ENCODE assay signal across 9 cellular contexts in the genomic region with DNA sequence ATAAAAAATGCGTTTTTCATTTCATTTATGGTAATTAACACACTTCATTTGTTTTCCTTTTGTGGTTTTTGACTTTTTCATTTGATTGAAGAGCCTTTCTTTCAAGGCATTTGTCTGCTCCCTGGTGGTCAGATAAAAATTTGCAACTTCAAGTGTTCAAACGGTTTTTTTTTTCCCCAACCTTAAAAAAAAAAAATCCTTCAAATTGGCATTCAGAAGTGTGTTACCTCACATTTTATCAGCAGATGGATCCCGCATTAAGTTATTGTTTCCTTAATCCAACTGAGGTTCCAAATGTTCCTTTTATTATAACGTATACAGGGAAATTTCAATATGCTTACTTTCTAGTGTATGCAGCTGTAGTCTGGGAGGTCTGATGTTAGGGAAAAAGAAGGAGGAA. TPM values are rescaled to one million over a fixed set of nuclear protein-coding genes. Genes with fewer than 3 reads are reported as not detected.
A peak's percentile ranks its signal among the peaks of the same experiment; 100 is the strongest.
DNase-seq lines count a peak whose midpoint lies in the region; ATAC-seq and TF ChIP-seq lines count a peak whose summit lies in the region.
"Had no signal": no experiment of that assay in that cellular context is flagged by ENCODE, and none has a peak within 500 bp of the region (broad histone marks: within the 10 kb centered on the region; RNA-seq: fewer than 3 reads in every experiment).

No MANE protein-coding gene starts in this region.

- WGBS in psoas muscle, 3 donors: 1 to 7% (median 4%) methylated on average over 4 of the region's 4 CpGs

- peak; percentile 28 for DNase-seq in DMS114 treated with DMSO at 0.1 percent for 48 hours (lab: John Stamatoyannopoulos, UW; ENCODE audit: unreplicated experiment)
- DNase-seq in HFFc6: peak; percentile 27
- peak; percentile 32 for DNase-seq in NCI-H82 treated with DMSO at 0.1 percent for 48 hours (lab: John Stamatoyannopoulos, UW; ENCODE audit: unreplicated experiment)
- peak; percentile 34 for DNase-seq in endothelial cell (ENCODE audit: low spot score)
- DNase-seq in psoas muscle: no peak

- intact Hi-C loops in psoas muscle (cut with DNase I): loop anchor here (2.0 to 5.0 kb wide), 3 partner anchors 52 to 353 kb away; no protein-coding TSS in a partner anchor

- H3K9me3 Mint-ChIP-seq in HFFc6: no peaks in the 10 kb centered on the region
- no peaks in the 10 kb centered on the region for H3K9me3 Mint-ChIP-seq in endothelial cell (ENCODE audit: unreplicated experiment)

- peaks cover 3% of the 10 kb centered on the region for H3K4me1 ChIP-seq in psoas muscle

- peak overlapping the region; percentile 42 for H3K27ac Mint-ChIP-seq in HFFc6
- H3K27ac Mint-ChIP-seq in endothelial cell (ENCODE audit: unreplicated experiment): no peak overlapping the region

- ATAC-seq in psoas muscle: peak in 1 of 4 donors; percentile 69
- no peak for ATAC-seq in HG03045 (IDR thresholded peaks at IDR 0.05; ENCODE audit: unreplicated experiment)
- no peak for ATAC-seq in GM21786 (IDR thresholded peaks at IDR 0.05; ENCODE audit: unreplicated experiment)
- ATAC-seq in GM19324 (IDR thresholded peaks at IDR 0.05; ENCODE audit: low FRiP score, unreplicated experiment): no peak

- no peaks in the 10 kb centered on the region for H3K36me3 ChIP-seq in psoas muscle (ENCODE audit: insufficient read depth in 1 of 2, low read depth in 1 of 2)
- H3K36me3 ChIP-seq: neutrophil had no signal

- peaks cover 1% of the 10 kb centered on the region; the same call in 1 of the 2 replicates for H3K27me3 Mint-ChIP-seq in HFFc6 (ENCODE audit: insufficient read depth)
- H3K27me3 Mint-ChIP-seq in endothelial cell (ENCODE audit: unreplicated experiment): no peaks in the 10 kb centered on the region

- peaks cover 40% of the 10 kb centered on the region for H3K4me1 Mint-ChIP-seq in HFFc6 (ENCODE audit: low read depth)
- no peaks in the 10 kb centered on the region for H3K4me1 Mint-ChIP-seq in endothelial cell (ENCODE audit: unreplicated experiment)

- H3K4me3 ChIP-seq in psoas muscle: no peak overlapping the region

- TF ChIP-seq CTCF in HFFc6 (IDR thresholded peaks at IDR 0.05): peak; percentile 94
- TF ChIP-seq CTCF in endothelial cell (IDR thresholded peaks at IDR 0.05; ENCODE audit: unreplicated experiment): peak; percentile 88
- TF ChIP-seq CTCF in psoas muscle (IDR thresholded peaks at IDR 0.05): peak; percentile 72

- H3K9me3 ChIP-seq in psoas muscle: no peaks in the 10 kb centered on the region
- H3K9me3 ChIP-seq: neutrophil had no signal

- H3K27me3 ChIP-seq in psoas muscle (ENCODE audit: insufficient read depth in 3 of 3, low read length in 2 of 3): no peaks in the 10 kb centered on the region

- H3K4me3 Mint-ChIP-seq in HFFc6: no peak overlapping the region
- H3K4me3 Mint-ChIP-seq in endothelial cell (ENCODE audit: unreplicated experiment): no peak overlapping the region

- peaks cover 10% of the 10 kb centered on the region; the same call in 1 of the 2 replicates for H3K36me3 Mint-ChIP-seq in HFFc6 (ENCODE audit: low read depth)
- no peaks in the 10 kb centered on the region for H3K36me3 Mint-ChIP-seq in endothelial cell (ENCODE audit: low read depth, unreplicated experiment)

- no peak overlapping the region for H3K27ac ChIP-seq in psoas muscle
- H3K27ac ChIP-seq: neutrophil had no signal

RNA-seq across cellular contexts. Expression of a gene that starts 47.2 kb away (rescaled TPM):
- total RNA-seq in HFFc6 (2021; fragmentation: NEBNext Ultra II Directional; extraction: Animal tissue kit (Norgen Biotek cat#: 25700)): not detected
- total RNA-seq in endothelial cell (ENCODE audit: unreplicated experiment): not detected
- total RNA-seq in psoas muscle: 1 to 10 TPM; 2.3 to 4.7 (median 3.5) TPM
- 1 to 10 TPM; 1.3 to 3.7 (median 3.0) TPM for polyA plus RNA-seq in psoas muscle

RNA-seq across cellular contexts. Expression of a gene that starts 56.4 kb away (rescaled TPM):
- not detected for total RNA-seq in HFFc6 (2021; fragmentation: NEBNext Ultra II Directional; extraction: Animal tissue kit (Norgen Biotek cat#: 25700))
- total RNA-seq in endothelial cell (ENCODE audit: unreplicated experiment) (0.31 TPM), psoas muscle (100 to 1,000 TPM; 300 to 480 (median 372) TPM)
- polyA plus RNA-seq in psoas muscle: 1,000 to 10,000 TPM in 2 of 3 donors, 10 to 100 TPM in 1; 66.7 to 1,359 (median 1,026) TPM

Comparison
In these comparisons a context has a peak if more than half of its experiments do, and no peak if none do; other contexts are left out.
1. DNase-seq: peak in DMS114 treated with DMSO at 0.1 percent for 48 hours (single experiment), HFFc6 (single experiment), NCI-H82 treated with DMSO at 0.1 percent for 48 hours (single experiment) and endothelial cell (single experiment); none in psoas muscle (0 of 2).
2. RNA of a gene that starts 56.4 kb away (total RNA-seq): 300 to 480 TPM in psoas muscle; 0.31 TPM in endothelial cell (single experiment) and not detected in HFFc6; every median in the first group is over 100 times any median in the second.
3. Peak in every context shown above with its lines, with median percentiles within 50 percentile points of each other: CTCF ChIP-seq.